Comparison of ENCODE assay signal across 28 cellular contexts in the genomic region with DNA sequence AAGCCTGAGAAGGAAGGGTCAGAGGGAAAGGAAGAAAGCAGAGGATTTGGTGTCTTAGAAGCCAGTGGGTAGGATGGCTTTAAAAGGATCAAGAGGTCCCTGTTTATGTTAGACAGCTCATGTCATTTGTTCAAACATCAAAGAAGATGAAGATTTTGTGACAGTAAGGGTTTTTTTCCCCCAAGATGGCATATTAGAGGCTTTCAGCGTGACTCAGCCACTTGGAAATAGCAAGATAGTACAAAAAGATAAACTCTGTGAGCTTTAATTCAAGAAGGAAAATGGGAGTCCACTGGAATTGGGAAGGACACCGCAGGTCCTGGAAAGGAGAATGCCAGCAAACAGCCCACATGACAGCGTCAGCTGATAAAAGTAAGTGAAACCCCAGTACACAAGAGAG.
"Had no signal": no experiment of that assay in that cellular context is flagged by ENCODE, and none has a peak within 500 bp of the region (broad histone marks: within the 10 kb centered on the region; RNA-seq: fewer than 3 reads in every experiment).

No MANE protein-coding gene starts in this region.

- H3K4me1 Mint-ChIP-seq: activated CD4-positive, alpha-beta T cell treated with anti-CD3 and anti-CD28 coated beads for 36 hours; activated CD4-positive, alpha-beta T cell treated with anti-CD3 and anti-CD28 coated beads, Interleukin-2, amount 10 ng/mL, durations not matched to agents 24 days and 14 days; activated naive CD4-positive, alpha-beta T cell treated with anti-CD3 and anti-CD28 coated beads, Interleukin-2, amount 10 ng/mL, durations not matched to agents 7 days and 5 days; activated naive CD8-positive, alpha-beta T cell treated with anti-CD3 and anti-CD28 coated beads, Interleukin-2, amount 10 ng/mL, durations not matched to agents 7 days and 5 days; brain had no signal

- DNase-seq: activated CD4-positive, alpha-beta memory T cell treated with anti-CD3 and anti-CD28 coated beads for 36 hours; activated CD4-positive, alpha-beta T cell treated with anti-CD3 and anti-CD28 coated beads for 36 hours; activated CD4-positive, alpha-beta T cell treated with anti-CD3 and anti-CD28 coated beads, Interleukin-2, amount 10 ng/mL, durations not matched to agents 24 days and 14 days; activated CD4-positive, CD25-positive, alpha-beta regulatory T cell; activated CD4-positive, CD25-positive, alpha-beta regulatory T cell treated with anti-CD3 and anti-CD28 coated beads, Interleukin-2, amount 50 U/mL, for 72 hours; activated CD8-positive, alpha-beta memory T cell treated with anti-CD3 and anti-CD28 coated beads, Interleukin-2, amount 50 U/mL, for 48 hours; activated CD8-positive, alpha-beta T cell treated with anti-CD3 and anti-CD28 coated beads, Interleukin-2, amount 10 ng/mL, durations not matched to agents 7 days and 5 days; activated gamma-delta T cell; activated naive CD4-positive, alpha-beta T cell; activated naive CD4-positive, alpha-beta T cell treated with anti-CD3 and anti-CD28 coated beads, Interleukin-2, amount 10 ng/mL, durations not matched to agents 7 days and 5 days; activated naive CD8-positive, alpha-beta T cell treated with anti-CD3 and anti-CD28 coated beads, Interleukin-2, amount 10 ng/mL, durations not matched to agents 7 days and 5 days; activated T-cell treated with anti-CD3 and anti-CD28 coated beads for 4 hours; activated T-cell treated with anti-CD3 and anti-CD28 coated beads, Interleukin-2, amount 50 U/mL, for 24 hours; activated T-cell treated with anti-CD3 and anti-CD28 coated beads, Interleukin-2, amount 50 U/mL, for 72 hours; central memory CD4-positive, alpha-beta T cell; cerebellar nuclear complex; colonic mucosa; effector CD8-positive, alpha-beta T cell; esophagus squamous epithelium; foreskin melanocyte; heart right ventricle; T-helper 2 cell had no signal

- H3K4me1 ChIP-seq: ascending aorta, breast epithelium, colonic mucosa, gastroesophageal sphincter, heart right ventricle had no signal

- H3K36me3 ChIP-seq: ascending aorta, breast epithelium, cardiac muscle cell, colonic mucosa, esophagus squamous epithelium, gastroesophageal sphincter, heart right ventricle had no signal

- H3K27ac Mint-ChIP-seq: activated CD4-positive, alpha-beta memory T cell treated with anti-CD3 and anti-CD28 coated beads for 36 hours; activated CD4-positive, alpha-beta T cell treated with anti-CD3 and anti-CD28 coated beads for 36 hours; activated CD4-positive, alpha-beta T cell treated with anti-CD3 and anti-CD28 coated beads, Interleukin-2, amount 10 ng/mL, durations not matched to agents 24 days and 14 days; activated CD8-positive, alpha-beta T cell treated with anti-CD3 and anti-CD28 coated beads, Interleukin-2, amount 10 ng/mL, durations not matched to agents 7 days and 5 days; activated naive CD4-positive, alpha-beta T cell treated with anti-CD3 and anti-CD28 coated beads, Interleukin-2, amount 10 ng/mL, durations not matched to agents 7 days and 5 days; activated naive CD4-positive, alpha-beta T cell treated with anti-CD3 and anti-CD28 coated beads, Interleukin-2, amount 50 U/mL, for 72 hours; activated naive CD8-positive, alpha-beta T cell treated with anti-CD3 and anti-CD28 coated beads, Interleukin-2, amount 10 ng/mL, durations not matched to agents 7 days and 5 days; activated T-cell treated with anti-CD3 and anti-CD28 coated beads, Interleukin-2, amount 50 U/mL, for 24 hours; activated T-cell treated with anti-CD3 and anti-CD28 coated beads, Interleukin-2, amount 50 U/mL, for 72 hours; brain had no signal

- H3K36me3 Mint-ChIP-seq: activated naive CD4-positive, alpha-beta T cell treated with anti-CD3 and anti-CD28 coated beads, Interleukin-2, amount 10 ng/mL, durations not matched to agents 7 days and 5 days; activated naive CD8-positive, alpha-beta T cell treated with anti-CD3 and anti-CD28 coated beads, Interleukin-2, amount 10 ng/mL, durations not matched to agents 7 days and 5 days had no signal

- H3K4me3 Mint-ChIP-seq: activated CD4-positive, alpha-beta memory T cell treated with anti-CD3 and anti-CD28 coated beads for 36 hours; activated CD4-positive, alpha-beta T cell treated with anti-CD3 and anti-CD28 coated beads for 36 hours; activated CD4-positive, alpha-beta T cell treated with anti-CD3 and anti-CD28 coated beads, Interleukin-2, amount 10 ng/mL, durations not matched to agents 24 days and 14 days; activated CD8-positive, alpha-beta T cell treated with anti-CD3 and anti-CD28 coated beads, Interleukin-2, amount 10 ng/mL, durations not matched to agents 7 days and 5 days; activated naive CD4-positive, alpha-beta T cell treated with anti-CD3 and anti-CD28 coated beads, Interleukin-2, amount 10 ng/mL, durations not matched to agents 7 days and 5 days; activated naive CD8-positive, alpha-beta T cell treated with anti-CD3 and anti-CD28 coated beads, Interleukin-2, amount 10 ng/mL, durations not matched to agents 7 days and 5 days; activated T-cell treated with anti-CD3 and anti-CD28 coated beads, Interleukin-2, amount 50 U/mL, for 24 hours; activated T-cell treated with anti-CD3 and anti-CD28 coated beads, Interleukin-2, amount 50 U/mL, for 72 hours; brain had no signal

- H3K9me3 ChIP-seq: colonic mucosa had no signal

- ATAC-seq: activated CD4-positive, alpha-beta T cell treated with anti-CD3 and anti-CD28 coated beads for 36 hours; activated CD8-positive, alpha-beta T cell treated with anti-CD3 and anti-CD28 coated beads, Interleukin-2, amount 10 ng/mL, durations not matched to agents 7 days and 5 days; activated naive CD4-positive, alpha-beta T cell treated with anti-CD3 and anti-CD28 coated beads, Interleukin-2, amount 50 U/mL, for 72 hours; activated T-cell treated with anti-CD3 and anti-CD28 coated beads, Interleukin-2, amount 50 U/mL, for 72 hours; gastroesophageal sphincter; heart right ventricle had no signal

- H3K4me3 ChIP-seq: ascending aorta, breast epithelium, cardiac muscle cell, colonic mucosa, esophagus squamous epithelium, gastroesophageal sphincter, heart right ventricle had no signal

- H3K27ac ChIP-seq: ascending aorta, breast epithelium, cardiac muscle cell, colonic mucosa, esophagus squamous epithelium, gastroesophageal sphincter, heart right ventricle had no signal

- H3K27me3 ChIP-seq: ascending aorta, breast epithelium, cardiac muscle cell, colonic mucosa, esophagus squamous epithelium, gastroesophageal sphincter, heart right ventricle had no signal
